In the genomic region with DNA sequence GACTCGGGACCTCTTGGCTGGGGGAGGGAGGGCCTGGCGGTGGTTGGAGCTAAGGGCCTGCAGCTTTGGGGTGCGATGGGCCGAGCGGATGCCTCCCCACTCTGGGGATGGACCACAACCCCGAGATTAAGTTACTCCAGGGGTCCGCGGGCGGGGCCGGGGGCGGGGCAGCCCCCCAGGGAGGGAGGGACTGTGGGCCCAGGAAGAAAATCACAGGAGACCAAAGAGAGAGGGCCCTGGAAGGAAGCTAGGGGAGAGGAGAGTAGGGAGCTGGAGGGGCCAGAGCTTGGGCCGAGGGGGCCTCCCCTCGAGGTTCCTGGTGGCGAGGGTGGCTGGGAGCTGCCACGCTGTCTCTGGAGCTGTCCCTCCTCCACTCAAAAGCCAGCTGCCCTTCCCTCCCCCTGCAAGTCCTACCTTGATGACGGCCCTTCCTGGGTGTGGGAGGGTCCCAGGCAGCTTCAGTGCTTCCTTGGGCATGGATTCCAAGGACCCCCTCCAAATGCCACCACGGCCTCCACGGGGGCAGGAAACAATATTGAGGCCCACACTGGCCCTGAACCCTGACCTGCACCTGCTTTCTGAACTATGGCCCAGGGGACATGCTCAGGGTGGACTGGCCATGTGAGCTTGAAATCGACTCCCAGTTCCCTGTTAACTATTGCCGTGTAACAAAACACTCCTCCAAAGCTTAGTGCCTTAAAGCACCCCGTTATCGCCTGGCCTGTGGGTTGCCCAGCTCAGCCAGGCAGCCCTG, we compare ENCODE assay signal across 9 cellular contexts. TPM values are rescaled to one million over a fixed set of nuclear protein-coding genes. Genes with fewer than 3 reads are reported as not detected.
DNase-seq lines count a peak whose midpoint lies in the region; ATAC-seq and TF ChIP-seq lines count a peak whose summit lies in the region.
"Had no signal": no experiment of that assay in that cellular context is flagged by ENCODE, and none has a peak within 500 bp of the region (broad histone marks: within the 10 kb centered on the region; RNA-seq: fewer than 3 reads in every experiment).

No MANE protein-coding gene starts in this region.

- H3K9me3 ChIP-seq in HUES6 (ENCODE audit: control insufficient read depth, insufficient read depth, low read depth, low read length), result no peaks in the 10 kb centered on the region
- H3K9me3 ChIP-seq in GM23248 (ENCODE audit: low read depth), result no peaks in the 10 kb centered on the region

- H3K4me1 Mint-ChIP-seq in CD14-positive monocyte (peaks cover 24% of the 10 kb centered on the region), brain (peaks cover 19% of the 10 kb centered on the region), nephron (peaks cover 9% of the 10 kb centered on the region)

- H3K4me1 ChIP-seq in HUES6 (ENCODE audit: control insufficient read depth, insufficient read depth, low read length), result 0 out of 2 replicates have a peak, but pooled peaks cover 3% of the 10 kb centered on the region
- no peaks in the 10 kb centered on the region for H3K4me1 ChIP-seq in GM23248 (ENCODE audit: insufficient read depth)

- no peak overlapping the region for H3K4me2 ChIP-seq in GM23248 (ENCODE audit: unreplicated experiment)

- H3K27me3 Mint-ChIP-seq in CD14-positive monocyte (ENCODE audit: low read depth in 3 of 3), result peaks cover 24 to 51% (median 24%) of the 10 kb centered on the region in 3 donors
- H3K27me3 Mint-ChIP-seq in brain, result peaks cover 5% of the 10 kb centered on the region
- peaks cover 11% of the 10 kb centered on the region for H3K27me3 Mint-ChIP-seq in nephron (ENCODE audit: low read depth)

- H3K27ac ChIP-seq in HUES6 (ENCODE audit: low read depth, low read length) (no peak overlapping the region), GM23248 (no peak overlapping the region)

- H3K9me2 ChIP-seq in GM23248 (ENCODE audit: insufficient read depth), result no peaks in the 10 kb centered on the region

- no peaks in the 10 kb centered on the region for H4K20me1 ChIP-seq in GM23248 (ENCODE audit: insufficient read depth)

- in situ Hi-C loops in GM23248 (cut with MboI), result no loop called here

- H3K4me3 Mint-ChIP-seq in CD14-positive monocyte (peak overlapping the region; percentile 68 to 75), brain (peak overlapping the region; percentile 65 to 80 (median 75)), nephron (peak overlapping the region; percentile 72 to 84 (median 81))

- WGBS in GM23248 (ENCODE audit: low coverage in 1 of 2, low lambda C conversion rate in 2 of 2, missing lambda C conversion rate in 2 of 2), 2 experiments, result 46 to 88% methylated on average over 7 to 22 of the region's 22 CpGs

- H3K27ac Mint-ChIP-seq in CD14-positive monocyte (peak overlapping the region in 1 of 7 donors; percentile 77), brain (peak overlapping the region in 1 of 5 experiments; percentile 3), nephron (peak overlapping the region in 1 of 3 experiments; percentile 39)

- no peak for ATAC-seq in GM19035 (IDR thresholded peaks at IDR 0.05; ENCODE audit: unreplicated experiment)

- H3K36me3 Mint-ChIP-seq in CD14-positive monocyte (peaks cover 0 to 2% of the 10 kb centered on the region in 2 donors), brain (no peaks in the 10 kb centered on the region), nephron (ENCODE audit: low read depth) (no peaks in the 10 kb centered on the region)

- H3K4me3 ChIP-seq in HUES6 (ENCODE audit: low read depth, low read length) (peak overlapping the region; percentile 50), GM23248 (no peak overlapping the region)

- DNase-seq in CD14-positive monocyte (ENCODE audit: low spot score) (no peak), GM23248 (no peak), SHP77 treated with DMSO at 0.1 percent for 48 hours (lab: John Stamatoyannopoulos, UW) (no peak), ecto neural progenitor cell (ENCODE audit: low spot score) (no peak)
- DNase-seq: SIG-M5 had no signal

- H3K36me3 ChIP-seq in HUES6 (ENCODE audit: control insufficient read depth, insufficient read depth, low read length) (no peaks in the 10 kb centered on the region), GM23248 (ENCODE audit: low read depth) (no peaks in the 10 kb centered on the region)

- H3K79me2 ChIP-seq in GM23248 (ENCODE audit: insufficient read depth), result no peaks in the 10 kb centered on the region

- no peak overlapping the region for H2AFZ ChIP-seq in GM23248

- H3K9me3 Mint-ChIP-seq in CD14-positive monocyte (no peaks in the 10 kb centered on the region), brain (peaks cover 0 to 4% (median 0%) of the 10 kb centered on the region in 5 experiments), nephron (no peaks in the 10 kb centered on the region)

- H3K27me3 ChIP-seq in HUES6 (ENCODE audit: control insufficient read depth, insufficient read depth, low read length) (peaks cover 44% of the 10 kb centered on the region), GM23248 (replicated peaks; ENCODE audit: insufficient read depth) (0 out of 2 replicates have a peak, but pooled peaks cover 6% of the 10 kb centered on the region)

- intact Hi-C loops in CD14-positive monocyte (cut with micrococcal nuclease), result loop anchor here in 1 of 2 donors (5.0 kb wide), 1 partner anchor 204 kb away; a partner anchor contains a TSS

- H3K9ac ChIP-seq in HUES6 (ENCODE audit: low read length), result no peak overlapping the region
- H3K9ac ChIP-seq in GM23248, result no peak overlapping the region

- no peak for TF ChIP-seq CTCF in CD14-positive monocyte (IDR thresholded peaks at IDR 0.05)
- no peak for TF ChIP-seq CTCF in brain (conservative IDR thresholded peaks at IDR 0.05)
- TF ChIP-seq CTCF in nephron (IDR thresholded peaks at IDR 0.05; ENCODE audit: unreplicated experiment in 3 of 3), result no peak

- H3F3A ChIP-seq in GM23248 (ENCODE audit: insufficient read depth), result no peaks in the 10 kb centered on the region

RNA-seq across cellular contexts. Expression of a gene that starts 0.6 kb away (rescaled TPM):
- polyA plus RNA-seq in CD14-positive monocyte (10 to 100 TPM; 23.9 to 37.4 TPM), brain (ENCODE audit: insufficient read depth, low read depth, low replicate concordance) (63.7 TPM), GM23248 (2016; fragmentation: Nextera tagmentation; extraction: Ambion mirVana) (10.8 and 12.4 TPM in 2 replicates)
- total RNA-seq in GM23248 (2014; rRNA removed; shearing (Covaris generic)), result 6.3 and 8.6 TPM in 2 replicates

RNA-seq across cellular contexts. Expression of a gene that starts 13.1 kb away (rescaled TPM):
- polyA plus RNA-seq in CD14-positive monocyte (not detected), brain (ENCODE audit: insufficient read depth, low read depth, low replicate concordance) (21.9 TPM), GM23248 (2016; fragmentation: Nextera tagmentation; extraction: Ambion mirVana) (0.25 TPM in 1 of 2 replicates, not detected in the other)
- 0.13 and 1.5 TPM in 2 replicates for total RNA-seq in GM23248 (2014; rRNA removed; shearing (Covaris generic))

Comparison
In these comparisons a context has a peak if more than half of its experiments do, and no peak if none do; other contexts are left out.
1. RNA of a gene that starts 13.1 kb away (polyA plus RNA-seq): 21.9 TPM in brain (single experiment); 0.25 TPM in GM23248 and not detected in CD14-positive monocyte; every median in the first group is over 10 times any median in the second.
2. Peak in every context shown above with its lines, with median percentiles within 50 percentile points of each other: H3K4me3 Mint-ChIP-seq.